In the genomic region with DNA sequence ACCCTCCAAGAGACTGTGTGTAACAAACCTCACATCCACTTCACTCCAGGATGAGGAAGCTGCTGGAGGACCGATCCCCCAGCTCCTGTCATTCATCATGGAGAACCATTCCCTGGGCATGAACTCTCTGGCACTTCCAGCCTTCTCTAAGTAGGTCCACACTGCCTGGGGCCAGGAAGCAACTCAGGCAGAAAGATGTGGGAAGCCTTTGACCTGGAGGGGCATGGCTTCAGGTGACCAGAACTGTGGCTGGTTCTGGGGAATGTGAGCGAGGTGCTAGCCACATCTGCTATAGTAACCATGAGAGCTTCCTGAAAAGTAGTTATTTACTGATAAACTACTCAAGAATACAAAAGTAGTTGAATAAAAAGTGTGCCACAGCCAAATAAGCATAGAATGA, we compare ENCODE assay signal across 7 cellular contexts.
"Had no signal": no experiment of that assay in that cellular context is flagged by ENCODE, and none has a peak within 500 bp of the region (broad histone marks: within the 10 kb centered on the region; RNA-seq: fewer than 3 reads in every experiment).

No MANE protein-coding gene starts in this region.

- H3K27ac Mint-ChIP-seq: HFFc6 had no signal

- H3K9me3 Mint-ChIP-seq: HFFc6 had no signal

- H3K4me3 Mint-ChIP-seq: HFFc6 had no signal

- H3K27ac ChIP-seq: GM23248 had no signal

- H3K4me3 ChIP-seq: GM23248, HAP-1, K562 had no signal

- H3K9me3 ChIP-seq: HAP-1 had no signal

- H3K4me1 ChIP-seq: HAP-1 had no signal

- DNase-seq: GM23248, GOT3, H7, HFFc6, IMR-90 had no signal

- H3K36me3 ChIP-seq: HAP-1 had no signal
